ENCODE assay signal across 9 cellular contexts in genomic region chr3:197339841-197340520, GRCh38. TPM values are rescaled to one million over a fixed set of nuclear protein-coding genes. Genes with fewer than 3 reads are reported as not detected.
DNase-seq lines count a peak whose midpoint lies in the region; ATAC-seq, FAIRE-seq and TF ChIP-seq lines count a peak whose summit lies in the region.
"Had no signal": no experiment of that assay in that cellular context is flagged by ENCODE, and none has a peak within 500 bp of the region (broad histone marks: within the 10 kb centered on the region; RNA-seq: fewer than 3 reads in every experiment).

No MANE protein-coding gene starts in this region.

- 82% methylated on average over 11 of the region's 12 CpGs; no CpG with 5 or more reads in 1 of the 2 experiments for WGBS in H1 (ENCODE audit: extremely low coverage in 1 of 2, insufficient coverage in 1 of 2, insufficient read length in 1 of 2, insufficient replicate concordance in 2 of 2, low coverage in 1 of 2, low lambda C conversion rate in 2 of 2, missing lambda C conversion rate in 1 of 2), 2 experiments
- WGBS in HepG2 (ENCODE audit: low lambda C conversion rate) = 12% methylated on average over 7 of the region's 12 CpGs

- H3K27me3 ChIP-seq in ACC112 (ENCODE audit: insufficient read depth, low read length) = no peaks in the 10 kb centered on the region
- no peaks in the 10 kb centered on the region for H3K27me3 ChIP-seq in H1 (replicated peaks in 1 of 4; ENCODE audit: control insufficient read depth in 3 of 4, extremely low read depth in 1 of 4, insufficient read depth in 3 of 4, low read length in 3 of 4)
- H3K27me3 ChIP-seq in HepG2 (ENCODE audit: control insufficient read depth in 1 of 2, insufficient read depth in 2 of 2, low read length in 2 of 2) = no peaks in the 10 kb centered on the region

- no peak overlapping the region for H3K18ac ChIP-seq in H1 (ENCODE audit: extremely low read depth, low read length)

- H3K4me2 ChIP-seq in H1 (ENCODE audit: insufficient read depth in 1 of 2, low read depth in 2 of 2, low read length in 2 of 2) (no peak overlapping the region), HepG2 (ENCODE audit: low read depth, low read length) (peak overlapping the region; percentile 78)

- H4K91ac ChIP-seq in H1 (replicated peaks; ENCODE audit: insufficient read length, low read length) = no peak overlapping the region

- TF ChIP-seq RAD21 in H1 (IDR thresholded peaks at IDR 0.05 in 1 of 2, conservative IDR thresholded peaks at IDR 0.05 in 1 of 2; ENCODE audit: low read depth in 2 of 2, low read length in 2 of 2) (no peak), HepG2 (CRISPR knock-in tag; IDR thresholded peaks at IDR 0.05) (no peak)

- no peak overlapping the region for H2AK5ac ChIP-seq in H1 (ENCODE audit: low read depth, low read length)

- H3K4ac ChIP-seq in H1 (replicated peaks; ENCODE audit: insufficient read length, low read depth, low read length) = no peak overlapping the region

- H2AFZ ChIP-seq in ACC112 (ENCODE audit: low read length, unreplicated experiment) = peak overlapping the region; percentile 95
- H2AFZ ChIP-seq in H1 (ENCODE audit: low read length) = peak overlapping the region; percentile 52; the same call in 1 of the 2 replicates
- peak overlapping the region; percentile 80 for H2AFZ ChIP-seq in HepG2 (ENCODE audit: low read length)

- no peak for TF ChIP-seq EP300 in H1 (IDR thresholded peaks at IDR 0.05; ENCODE audit: borderline replicate concordance in 1 of 2, low read depth in 2 of 2, low read length in 2 of 2)
- no peak for TF ChIP-seq EP300 in HepG2 (IDR thresholded peaks at IDR 0.05; ENCODE audit: low read depth in 2 of 2, low read length in 2 of 2)
- TF ChIP-seq EP300 in HepG2 (CRISPR knock-in tag; IDR thresholded peaks at IDR 0.05; ENCODE audit: borderline replicate concordance) = no peak

- H2BK15ac ChIP-seq in H1 (ENCODE audit: low read length) = no peak overlapping the region

- peak; percentile 91 for ATAC-seq in HepG2
- ATAC-seq in HG03565 (IDR thresholded peaks at IDR 0.05; ENCODE audit: unreplicated experiment) = no peak
- no peak for ATAC-seq in GM21576 (IDR thresholded peaks at IDR 0.05; ENCODE audit: unreplicated experiment)

- no peak overlapping the region for H2BK5ac ChIP-seq in H1 (ENCODE audit: low read depth, low read length)

- no peaks in the 10 kb centered on the region for H3K36me3 ChIP-seq in ACC112 (ENCODE audit: insufficient read depth, low read length)
- H3K36me3 ChIP-seq in H1 (ENCODE audit: control insufficient read depth in 2 of 4, insufficient read depth in 4 of 4, low read length in 3 of 4) = no peaks in the 10 kb centered on the region
- H3K36me3 ChIP-seq in HepG2 (replicated peaks in 1 of 2; ENCODE audit: control insufficient read depth in 1 of 2, insufficient read depth in 2 of 2, low read length in 2 of 2) = no peaks in the 10 kb centered on the region
- H3K36me3 ChIP-seq: prostate gland had no signal

- H4K8ac ChIP-seq in H1 (ENCODE audit: extremely low read depth, insufficient read depth, low read length) = peak overlapping the region; percentile 36; the same call in 1 of the 2 replicates

- no peak overlapping the region for H2BK120ac ChIP-seq in H1 (replicated peaks; ENCODE audit: low read depth, low read length)

- H3K14ac ChIP-seq in H1 (ENCODE audit: insufficient read length) = no peak overlapping the region

- intact Hi-C loops in HepG2 (cut with micrococcal nuclease; ENCODE audit: unreplicated experiment) = no loop called here

- TF ChIP-seq CTCF in H1 (IDR thresholded peaks at IDR 0.05; ENCODE audit: control extremely low read depth in 1 of 3, insufficient read depth in 1 of 3, low read depth in 1 of 3, low read length in 3 of 3) (no peak), HepG2 (CRISPR knock-in tag; IDR thresholded peaks at IDR 0.05) (no peak)

- H3K56ac ChIP-seq in H1 (replicated peaks; ENCODE audit: insufficient read length, low read depth, low read length) = no peak overlapping the region

- H3K9me3 ChIP-seq in H1 (ENCODE audit: insufficient read depth in 2 of 2, low read depth in 1 of 2, low read length in 1 of 2) (no peaks in the 10 kb centered on the region), HepG2 (ENCODE audit: low read length) (no peaks in the 10 kb centered on the region)
- H3K9me3 ChIP-seq: prostate gland had no signal

- BruUV-seq in HepG2 (replicated peaks; lab: Mats Ljungman, UMichigan) = no TSS peak

- TF ChIP-seq POLR2A in H1 (IDR thresholded peaks at IDR 0.05; ENCODE audit: control extremely low read depth in 1 of 2, low read depth in 2 of 2, low read length in 2 of 2) (no peak), HepG2 (IDR thresholded peaks at IDR 0.05; ENCODE audit: insufficient read depth in 1 of 2, low read depth in 2 of 2, low read length in 2 of 2) (peak in 1 of 2 experiments; percentile 46; a peak in 1 of 4 replicates)

- H3K79me2 ChIP-seq in ACC112 (ENCODE audit: control insufficient read depth, insufficient read depth, low read length, unreplicated experiment) (no peaks in the 10 kb centered on the region), H1 (ENCODE audit: control insufficient read depth in 1 of 2, insufficient read depth in 2 of 2, low read length in 2 of 2) (no peaks in the 10 kb centered on the region), HepG2 (ENCODE audit: insufficient read depth, low read length) (no peaks in the 10 kb centered on the region)

- POLR2A ChIA-PET in H1 (lab: Charles Lee; ENCODE audit: partially characterized antibody) (no interaction called here), HepG2 (lab: Yijun Ruan, JAX) (interaction anchor here (0.9 to 2.2 kb wide), 7 partner anchors 11 to 114 kb away, joined by 3 to 20 read pairs (median 4); no protein-coding TSS in a partner anchor)

- in situ Hi-C loops in HepG2 (cut with HindIII; ENCODE audit: extremely low pct_ligation_motif_present, low pct_unique_long_range_greater_than_20kb) = no loop called here

- no peaks in the 10 kb centered on the region for H3K79me1 ChIP-seq in H1 (ENCODE audit: low read depth, low read length)

- no peak overlapping the region for H2BK20ac ChIP-seq in H1 (ENCODE audit: low read length)

- no peak overlapping the region for H4K5ac ChIP-seq in H1 (ENCODE audit: insufficient read length, low read depth, low read length)

- H4K20me1 ChIP-seq in H1 (replicated peaks in 1 of 2; ENCODE audit: control insufficient read depth in 1 of 2, insufficient read depth in 2 of 2, low read length in 2 of 2) = peaks cover 0 to 1% of the 10 kb centered on the region in 2 experiments
- H4K20me1 ChIP-seq in HepG2 (ENCODE audit: insufficient read depth, low read length) = no peaks in the 10 kb centered on the region

- CTCF ChIA-PET in H1 (lab: Charles Lee; ENCODE audit: partially characterized antibody) = interaction anchor here (1.2 kb wide), 1 partner anchor 84 kb away, joined by 4 read pairs; no protein-coding TSS in a partner anchor
- CTCF ChIA-PET in HepG2 (lab: Yijun Ruan, JAX; ENCODE audit: low intra/inter-chr PET ratio, low total read pairs) = no interaction called here

- no peak overlapping the region for H2BK12ac ChIP-seq in H1 (ENCODE audit: low read depth, low read length)

- no peak overlapping the region; the same call in 1 of the 2 replicates for H3K27ac ChIP-seq in ACC112 (ENCODE audit: low read depth, low read length)
- H3K27ac ChIP-seq in H1 (ENCODE audit: low read depth, low read length) = no peak overlapping the region
- H3K27ac ChIP-seq in HepG2 (ENCODE audit: extremely low read length, insufficient read depth, low read length) = no peak overlapping the region
- H3K27ac ChIP-seq: prostate gland had no signal

- FAIRE-seq in H1 (lab: Jason Lieb, UNC) (no peak), HepG2 (lab: Jason Lieb, UNC) (peak; percentile 67)

- H3K23me2 ChIP-seq in H1 (ENCODE audit: low read depth, low read length) = peaks cover 3% of the 10 kb centered on the region

- H3K9ac ChIP-seq in H1 (replicated peaks in 1 of 4; ENCODE audit: extremely low read depth in 1 of 4, low read depth in 3 of 4, low read length in 3 of 4) (no peak overlapping the region), HepG2 (ENCODE audit: insufficient read depth, low read depth, low read length) (peak overlapping the region; percentile 35; the same call in 1 of the 2 replicates)

- no peak overlapping the region for H3K23ac ChIP-seq in H1 (ENCODE audit: insufficient read length)

- H3K4me1 ChIP-seq in ACC112 (ENCODE audit: control insufficient read depth, insufficient read depth, low read length, unreplicated experiment) (peaks cover 10% of the 10 kb centered on the region), H1 (replicated peaks in 1 of 4; ENCODE audit: control insufficient read depth in 3 of 4, insufficient read depth in 4 of 4, low read length in 3 of 4) (no peaks in the 10 kb centered on the region), HepG2 (ENCODE audit: insufficient read depth, low read length) (peaks cover 34% of the 10 kb centered on the region)
- H3K4me1 ChIP-seq: prostate gland had no signal

- peak; percentile 18 for DNase-seq in NCI-H146 (lab: John Stamatoyannopoulos, UW)
- DNase-seq in H1 (ENCODE audit: low read depth in 1 of 2, low spot score in 2 of 2) = no peak
- DNase-seq in HepG2 (ENCODE audit: low spot score) = peak; percentile 43
- DNase-seq in NCI-H1417 treated with DMSO at 0.1 percent for 48 hours (lab: John Stamatoyannopoulos, UW) = no peak
- no peak for DNase-seq in T1000 (lab: John Stamatoyannopoulos, UW)

- H3K4me3 ChIP-seq in ACC112 (ENCODE audit: low read depth, low read length) (no peak overlapping the region), H1 (ENCODE audit: extremely low read depth in 1 of 4, insufficient read depth in 2 of 4, low read depth in 3 of 4, low read length in 4 of 4) (no peak overlapping the region), HepG2 (replicated peaks in 1 of 3; ENCODE audit: insufficient read depth in 1 of 3, low read depth in 2 of 3, low read length in 3 of 3) (peak overlapping the region; percentile 22 to 52 (median 29); a peak in 5 of 6 replicates)
- H3K4me3 ChIP-seq: prostate gland had no signal

RNA-seq across cellular contexts. Expression of gene DLG1, which starts 41.6 kb away (rescaled TPM):
- 74.9 and 78.8 TPM in 2 replicates for total RNA-seq in H1 (2021; fragmentation: NEBNext Ultra II Directional; extraction: Animal tissue kit (Norgen Biotek cat#: 25700))
- polyA plus RNA-seq in H1 (2011; rRNA removed) = 10.5 and 13.4 TPM in 2 replicates
- polyA plus RNA-seq in H1 (2011; cell fraction: cytosol; rRNA removed) = 61.9 TPM
- 21.7 TPM for polyA plus RNA-seq in H1 (2011; cell fraction: nucleus; rRNA removed)
- polyA plus RNA-seq in H1 (2012, experiment 1 of 2) = 29.0 to 50.3 TPM (median 32.2 TPM) in 4 replicates
- 2.5 TPM for polyA plus RNA-seq in H1 (2012, experiment 2 of 2)
- polyA plus RNA-seq in H1 (2013, experiment 1 of 2) = 34.3 TPM
- polyA plus RNA-seq in H1 (2013, experiment 2 of 2) = 30.6 TPM
- polyA minus RNA-seq in H1 (2011; rRNA and poly(A)+ RNA removed) = 60.0 and 72.1 TPM in 2 replicates
- 44.3 TPM for polyA minus RNA-seq in H1 (2011; cell fraction: cytosol; rRNA and poly(A)+ RNA removed)
- 167 TPM for polyA minus RNA-seq in H1 (2011; cell fraction: nucleus; rRNA and poly(A)+ RNA removed)
- 104 and 105 TPM in 2 replicates for total RNA-seq in HepG2 (2016; rRNA removed; fragmentation: Illumina TruSeq; extraction: Trizol)
- total RNA-seq in HepG2 (2016; cell fraction: cytosol; rRNA removed; fragmentation: Illumina TruSeq; extraction: Trizol; ENCODE audit: low read depth) = 40.0 and 44.2 TPM in 2 replicates
- 102 and 106 TPM in 2 replicates for total RNA-seq in HepG2 (2016; cell fraction: insoluble cytoplasmic fraction; rRNA removed; fragmentation: Illumina TruSeq; extraction: Trizol)
- total RNA-seq in HepG2 (2016; cell fraction: membrane; rRNA removed; fragmentation: Illumina TruSeq; extraction: Trizol) = 33.5 and 37.5 TPM in 2 replicates
- total RNA-seq in HepG2 (2016; cell fraction: nucleus; rRNA removed; fragmentation: Illumina TruSeq; extraction: Trizol) = 208 and 219 TPM in 2 replicates
- 30.4 and 30.5 TPM in 2 replicates for polyA plus RNA-seq in HepG2 (2011; rRNA removed)
- 7.7 and 13.1 TPM in 2 replicates for polyA plus RNA-seq in HepG2 (2011; cell fraction: cytosol; rRNA removed)
- 38.0 and 75.0 TPM in 2 replicates for polyA plus RNA-seq in HepG2 (2011; cell fraction: nucleus; rRNA removed)
- 34.1 and 38.3 TPM in 2 replicates for polyA plus RNA-seq in HepG2 (2012)
- 3.7 and 3.9 TPM in 2 replicates for polyA plus RNA-seq in HepG2 (2016; cell fraction: cytosol; fragmentation: Illumina TruSeq; extraction: Trizol; ENCODE audit: low read depth)
- 67.8 and 68.9 TPM in 2 replicates for polyA plus RNA-seq in HepG2 (2016; cell fraction: insoluble cytoplasmic fraction; fragmentation: Illumina TruSeq; extraction: Trizol; ENCODE audit: low read depth)
- 10.5 and 12.7 TPM in 2 replicates for polyA plus RNA-seq in HepG2 (2016; cell fraction: membrane; fragmentation: Illumina TruSeq; extraction: Trizol; ENCODE audit: low read depth)
- 110 and 123 TPM in 2 replicates for polyA plus RNA-seq in HepG2 (2016; cell fraction: nucleus; fragmentation: Illumina TruSeq; extraction: Trizol; ENCODE audit: insufficient read depth, low read depth)
- polyA minus RNA-seq in HepG2 (2011; rRNA and poly(A)+ RNA removed; ENCODE audit: low replicate concordance) = 42.3 and 46.0 TPM in 2 replicates
- 23.2 and 29.7 TPM in 2 replicates for polyA minus RNA-seq in HepG2 (2011; cell fraction: cytosol; rRNA and poly(A)+ RNA removed)
- 241 and 244 TPM in 2 replicates for polyA minus RNA-seq in HepG2 (2011; cell fraction: nucleus; rRNA and poly(A)+ RNA removed)

Comparison
In these comparisons a context has a peak if more than half of its experiments do, and no peak if none do; other contexts are left out.
1. H3K4me3 ChIP-seq: peak in HepG2 (3 of 3); none in ACC112 (single experiment) and H1 (0 of 4).
2. DNase-seq: peak in NCI-H146 (single experiment) and HepG2 (single experiment); none in H1 (0 of 2), NCI-H1417 treated with DMSO at 0.1 percent for 48 hours (single experiment) and T1000 (single experiment).
3. Peak in every context shown above with its lines, with median percentiles within 50 percentile points of each other: H2AFZ ChIP-seq.